Comparison of ENCODE assay signal across 1 cellular context in the genomic region with DNA sequence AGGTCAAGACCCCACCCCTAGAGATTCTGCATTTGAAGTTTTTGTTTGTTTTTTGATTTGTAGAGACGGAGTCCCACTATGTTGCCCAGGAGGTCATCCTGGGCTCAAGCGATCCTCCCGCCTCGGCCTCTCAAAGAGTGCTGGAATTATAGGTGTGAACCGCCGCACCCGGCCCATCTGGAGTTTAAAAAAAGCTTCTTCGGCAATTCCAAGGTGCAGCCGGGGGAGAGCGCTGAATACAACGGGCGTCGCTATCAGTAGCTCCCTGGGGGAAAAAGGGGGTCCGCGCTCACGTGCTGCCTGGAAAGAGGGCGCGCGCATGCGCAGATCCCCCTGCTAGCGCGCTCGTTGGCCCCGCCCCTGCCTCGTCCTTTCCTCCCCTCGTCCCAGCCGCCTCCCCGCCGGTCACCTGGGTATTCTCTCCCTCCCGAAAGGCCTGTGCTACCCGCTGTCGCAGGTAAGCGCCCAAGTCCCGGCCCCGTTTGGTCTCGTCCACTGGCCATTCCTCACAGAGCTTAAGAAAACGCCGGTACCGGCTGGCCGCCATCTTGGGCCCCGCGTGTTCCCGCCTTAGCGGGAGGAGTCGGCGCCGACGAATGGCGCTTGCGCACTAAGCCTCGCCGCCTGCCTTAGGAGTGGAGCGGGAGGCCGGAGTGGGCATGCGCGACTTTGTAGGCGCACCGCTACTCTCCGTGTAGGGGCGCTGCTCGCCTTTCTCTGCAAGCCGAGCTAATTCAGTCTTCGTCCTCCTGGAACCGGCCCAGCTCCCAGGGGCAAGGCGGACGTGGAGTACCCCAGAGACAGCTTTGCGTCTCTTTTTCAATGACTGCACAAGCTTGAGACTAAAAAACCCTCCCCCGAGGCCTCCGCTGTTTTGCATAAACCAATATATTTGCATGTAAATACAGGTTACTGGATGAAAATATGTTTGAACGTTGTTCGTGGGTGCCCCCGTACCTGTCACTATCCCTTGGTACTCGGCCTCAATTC.
TF ChIP-seq lines count a peak whose summit lies in the region.

TSS of gene UQCC2 (minus strand) at position 561 of the 990 bp plus-strand sequence. CDS start at position 547, 14 bp downstream.

TF ChIP-seq in HepG2, 621 proteins besides CTCF, POLR2A, EP300 and RAD21 (continued from another document and continues in another):
- TF ChIP-seq ATF3 (CRISPR knock-in tag; IDR thresholded peaks at IDR 0.05), result peak; percentile 60; the same call in 1 of the 2 replicates
- TF ChIP-seq NFRKB (IDR thresholded peaks at IDR 0.05), result no peak
- TF ChIP-seq, protein P1, sequence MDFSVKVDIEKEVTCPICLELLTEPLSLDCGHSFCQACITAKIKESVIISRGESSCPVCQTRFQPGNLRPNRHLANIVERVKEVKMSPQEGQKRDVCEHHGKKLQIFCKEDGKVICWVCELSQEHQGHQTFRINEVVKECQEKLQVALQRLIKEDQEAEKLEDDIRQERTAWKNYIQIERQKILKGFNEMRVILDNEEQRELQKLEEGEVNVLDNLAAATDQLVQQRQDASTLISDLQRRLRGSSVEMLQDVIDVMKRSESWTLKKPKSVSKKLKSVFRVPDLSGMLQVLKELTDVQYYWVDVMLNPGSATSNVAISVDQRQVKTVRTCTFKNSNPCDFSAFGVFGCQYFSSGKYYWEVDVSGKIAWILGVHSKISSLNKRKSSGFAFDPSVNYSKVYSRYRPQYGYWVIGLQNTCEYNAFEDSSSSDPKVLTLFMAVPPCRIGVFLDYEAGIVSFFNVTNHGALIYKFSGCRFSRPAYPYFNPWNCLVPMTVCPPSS (IDR thresholded peaks at IDR 0.05), result no peak
- TF ChIP-seq, protein P2, sequence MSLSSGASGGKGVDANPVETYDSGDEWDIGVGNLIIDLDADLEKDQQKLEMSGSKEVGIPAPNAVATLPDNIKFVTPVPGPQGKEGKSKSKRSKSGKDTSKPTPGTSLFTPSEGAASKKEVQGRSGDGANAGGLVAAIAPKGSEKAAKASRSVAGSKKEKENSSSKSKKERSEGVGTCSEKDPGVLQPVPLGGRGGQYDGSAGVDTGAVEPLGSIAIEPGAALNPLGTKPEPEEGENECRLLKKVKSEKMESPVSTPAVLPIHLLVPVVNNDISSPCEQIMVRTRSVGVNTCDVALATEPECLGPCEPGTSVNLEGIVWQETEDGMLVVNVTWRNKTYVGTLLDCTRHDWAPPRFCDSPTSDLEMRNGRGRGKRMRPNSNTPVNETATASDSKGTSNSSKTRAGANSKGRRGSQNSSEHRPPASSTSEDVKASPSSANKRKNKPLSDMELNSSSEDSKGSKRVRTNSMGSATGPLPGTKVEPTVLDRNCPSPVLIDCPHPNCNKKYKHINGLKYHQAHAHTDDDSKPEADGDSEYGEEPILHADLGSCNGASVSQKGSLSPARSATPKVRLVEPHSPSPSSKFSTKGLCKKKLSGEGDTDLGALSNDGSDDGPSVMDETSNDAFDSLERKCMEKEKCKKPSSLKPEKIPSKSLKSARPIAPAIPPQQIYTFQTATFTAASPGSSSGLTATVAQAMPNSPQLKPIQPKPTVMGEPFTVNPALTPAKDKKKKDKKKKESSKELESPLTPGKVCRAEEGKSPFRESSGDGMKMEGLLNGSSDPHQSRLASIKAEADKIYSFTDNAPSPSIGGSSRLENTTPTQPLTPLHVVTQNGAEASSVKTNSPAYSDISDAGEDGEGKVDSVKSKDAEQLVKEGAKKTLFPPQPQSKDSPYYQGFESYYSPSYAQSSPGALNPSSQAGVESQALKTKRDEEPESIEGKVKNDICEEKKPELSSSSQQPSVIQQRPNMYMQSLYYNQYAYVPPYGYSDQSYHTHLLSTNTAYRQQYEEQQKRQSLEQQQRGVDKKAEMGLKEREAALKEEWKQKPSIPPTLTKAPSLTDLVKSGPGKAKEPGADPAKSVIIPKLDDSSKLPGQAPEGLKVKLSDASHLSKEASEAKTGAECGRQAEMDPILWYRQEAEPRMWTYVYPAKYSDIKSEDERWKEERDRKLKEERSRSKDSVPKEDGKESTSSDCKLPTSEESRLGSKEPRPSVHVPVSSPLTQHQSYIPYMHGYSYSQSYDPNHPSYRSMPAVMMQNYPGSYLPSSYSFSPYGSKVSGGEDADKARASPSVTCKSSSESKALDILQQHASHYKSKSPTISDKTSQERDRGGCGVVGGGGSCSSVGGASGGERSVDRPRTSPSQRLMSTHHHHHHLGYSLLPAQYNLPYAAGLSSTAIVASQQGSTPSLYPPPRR (CRISPR knock-in tag; IDR thresholded peaks at IDR 0.05; ENCODE audit: borderline replicate concordance), result peak; percentile 59
- 0 out of 2 replicates have a peak, but pooled peaks have one; percentile 90 for TF ChIP-seq THYN1 (CRISPR knock-in tag; IDR thresholded peaks at IDR 0.05; ENCODE audit: borderline replicate concordance, low read depth)
- TF ChIP-seq GPN1 (CRISPR knock-in tag; IDR thresholded peaks at IDR 0.05; ENCODE audit: borderline replicate concordance), result peak; percentile 36; the same call in 1 of the 2 replicates
- TF ChIP-seq ZNF232 (CRISPR knock-in tag; IDR thresholded peaks at IDR 0.05; ENCODE audit: borderline replicate concordance), result peak; percentile 14; the same call in 1 of the 2 replicates
- peak; percentile 70; the same call in 1 of the 2 replicates for TF ChIP-seq ZSCAN22 (CRISPR knock-in tag; IDR thresholded peaks at IDR 0.05)
- TF ChIP-seq, protein P3, sequence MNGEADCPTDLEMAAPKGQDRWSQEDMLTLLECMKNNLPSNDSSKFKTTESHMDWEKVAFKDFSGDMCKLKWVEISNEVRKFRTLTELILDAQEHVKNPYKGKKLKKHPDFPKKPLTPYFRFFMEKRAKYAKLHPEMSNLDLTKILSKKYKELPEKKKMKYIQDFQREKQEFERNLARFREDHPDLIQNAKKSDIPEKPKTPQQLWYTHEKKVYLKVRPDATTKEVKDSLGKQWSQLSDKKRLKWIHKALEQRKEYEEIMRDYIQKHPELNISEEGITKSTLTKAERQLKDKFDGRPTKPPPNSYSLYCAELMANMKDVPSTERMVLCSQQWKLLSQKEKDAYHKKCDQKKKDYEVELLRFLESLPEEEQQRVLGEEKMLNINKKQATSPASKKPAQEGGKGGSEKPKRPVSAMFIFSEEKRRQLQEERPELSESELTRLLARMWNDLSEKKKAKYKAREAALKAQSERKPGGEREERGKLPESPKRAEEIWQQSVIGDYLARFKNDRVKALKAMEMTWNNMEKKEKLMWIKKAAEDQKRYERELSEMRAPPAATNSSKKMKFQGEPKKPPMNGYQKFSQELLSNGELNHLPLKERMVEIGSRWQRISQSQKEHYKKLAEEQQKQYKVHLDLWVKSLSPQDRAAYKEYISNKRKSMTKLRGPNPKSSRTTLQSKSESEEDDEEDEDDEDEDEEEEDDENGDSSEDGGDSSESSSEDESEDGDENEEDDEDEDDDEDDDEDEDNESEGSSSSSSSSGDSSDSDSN (CRISPR knock-in tag; IDR thresholded peaks at IDR 0.05), result peak; percentile 75
- peak; percentile 66 for TF ChIP-seq NCOA2 (CRISPR knock-in tag; IDR thresholded peaks at IDR 0.05)
- TF ChIP-seq HIC2 (CRISPR knock-in tag; IDR thresholded peaks at IDR 0.05; ENCODE audit: low read depth), result no peak
- no peak for TF ChIP-seq ZNF326 (CRISPR knock-in tag; IDR thresholded peaks at IDR 0.05; ENCODE audit: borderline replicate concordance)
- TF ChIP-seq MEIS2 (CRISPR knock-in tag; IDR thresholded peaks at IDR 0.05), result peak; percentile 28; the same call in 1 of the 2 replicates
- TF ChIP-seq HES4 (CRISPR knock-in tag; IDR thresholded peaks at IDR 0.05; ENCODE audit: borderline replicate concordance), result peak; percentile 64; the same call in 1 of the 2 replicates
- TF ChIP-seq ZBTB20 (CRISPR knock-in tag; IDR thresholded peaks at IDR 0.05; ENCODE audit: borderline replicate concordance, low read depth), result peak; percentile 91; the same call in 1 of the 2 replicates
- TF ChIP-seq BRCA1 (CRISPR knock-in tag; IDR thresholded peaks at IDR 0.05), result no peak
- TF ChIP-seq ZNF724P (CRISPR knock-in tag; IDR thresholded peaks at IDR 0.05; ENCODE audit: borderline replicate concordance), result peak; percentile 96
- TF ChIP-seq ZNF382 (CRISPR knock-in tag; IDR thresholded peaks at IDR 0.05; ENCODE audit: borderline replicate concordance), result no peak
- peak; percentile 81; the same call in 1 of the 2 replicates for TF ChIP-seq ZNF703 (CRISPR knock-in tag; IDR thresholded peaks at IDR 0.05; ENCODE audit: borderline replicate concordance)
- TF ChIP-seq DMAP1 (CRISPR knock-in tag; IDR thresholded peaks at IDR 0.05), result peak; percentile 99
- no peak for TF ChIP-seq RFX5 (IDR thresholded peaks at IDR 0.05; ENCODE audit: low read depth, low read length)
- TF ChIP-seq, protein P4, sequence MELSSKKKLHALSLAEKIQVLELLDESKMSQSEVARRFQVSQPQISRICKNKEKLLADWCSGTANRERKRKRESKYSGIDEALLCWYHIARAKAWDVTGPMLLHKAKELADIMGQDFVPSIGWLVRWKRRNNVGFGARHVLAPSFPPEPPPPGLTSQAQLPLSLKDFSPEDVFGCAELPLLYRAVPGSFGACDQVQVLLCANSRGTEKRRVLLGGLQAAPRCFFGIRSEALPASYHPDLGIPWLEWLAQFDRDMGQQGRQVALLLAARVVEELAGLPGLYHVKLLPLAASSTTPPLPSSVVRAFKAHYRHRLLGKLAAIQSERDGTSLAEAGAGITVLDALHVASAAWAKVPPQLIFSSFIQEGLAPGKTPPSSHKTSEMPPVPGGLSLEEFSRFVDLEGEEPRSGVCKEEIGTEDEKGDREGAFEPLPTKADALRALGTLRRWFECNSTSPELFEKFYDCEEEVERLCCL (CRISPR knock-in tag; IDR thresholded peaks at IDR 0.05; ENCODE audit: borderline replicate concordance), result peak; percentile 92
- TF ChIP-seq ZNF367 (CRISPR knock-in tag; IDR thresholded peaks at IDR 0.05; ENCODE audit: borderline replicate concordance), result 0 out of 2 replicates have a peak, but pooled peaks have one; percentile 41
- TF ChIP-seq MIXL1 (CRISPR knock-in tag; IDR thresholded peaks at IDR 0.05), result peak; percentile 67; the same call in 1 of the 2 replicates
- TF ChIP-seq HOXA7 (CRISPR knock-in tag; IDR thresholded peaks at IDR 0.05), result no peak
- TF ChIP-seq GMEB1 (CRISPR knock-in tag; IDR thresholded peaks at IDR 0.05; ENCODE audit: borderline replicate concordance), result peak; percentile 85
- TF ChIP-seq, protein P5, sequence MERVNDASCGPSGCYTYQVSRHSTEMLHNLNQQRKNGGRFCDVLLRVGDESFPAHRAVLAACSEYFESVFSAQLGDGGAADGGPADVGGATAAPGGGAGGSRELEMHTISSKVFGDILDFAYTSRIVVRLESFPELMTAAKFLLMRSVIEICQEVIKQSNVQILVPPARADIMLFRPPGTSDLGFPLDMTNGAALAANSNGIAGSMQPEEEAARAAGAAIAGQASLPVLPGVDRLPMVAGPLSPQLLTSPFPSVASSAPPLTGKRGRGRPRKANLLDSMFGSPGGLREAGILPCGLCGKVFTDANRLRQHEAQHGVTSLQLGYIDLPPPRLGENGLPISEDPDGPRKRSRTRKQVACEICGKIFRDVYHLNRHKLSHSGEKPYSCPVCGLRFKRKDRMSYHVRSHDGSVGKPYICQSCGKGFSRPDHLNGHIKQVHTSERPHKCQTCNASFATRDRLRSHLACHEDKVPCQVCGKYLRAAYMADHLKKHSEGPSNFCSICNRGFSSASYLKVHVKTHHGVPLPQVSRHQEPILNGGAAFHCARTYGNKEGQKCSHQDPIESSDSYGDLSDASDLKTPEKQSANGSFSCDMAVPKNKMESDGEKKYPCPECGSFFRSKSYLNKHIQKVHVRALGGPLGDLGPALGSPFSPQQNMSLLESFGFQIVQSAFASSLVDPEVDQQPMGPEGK (CRISPR knock-in tag; IDR thresholded peaks at IDR 0.05), result peak; percentile 77
- peak; percentile 33 for TF ChIP-seq DBP (CRISPR knock-in tag; IDR thresholded peaks at IDR 0.05; ENCODE audit: not compliant biosample characterization)
- TF ChIP-seq TAF15 (IDR thresholded peaks at IDR 0.05; ENCODE audit: low read depth, low read length, poor library complexity, severe bottlenecking), result no peak
- TF ChIP-seq, protein P6, sequence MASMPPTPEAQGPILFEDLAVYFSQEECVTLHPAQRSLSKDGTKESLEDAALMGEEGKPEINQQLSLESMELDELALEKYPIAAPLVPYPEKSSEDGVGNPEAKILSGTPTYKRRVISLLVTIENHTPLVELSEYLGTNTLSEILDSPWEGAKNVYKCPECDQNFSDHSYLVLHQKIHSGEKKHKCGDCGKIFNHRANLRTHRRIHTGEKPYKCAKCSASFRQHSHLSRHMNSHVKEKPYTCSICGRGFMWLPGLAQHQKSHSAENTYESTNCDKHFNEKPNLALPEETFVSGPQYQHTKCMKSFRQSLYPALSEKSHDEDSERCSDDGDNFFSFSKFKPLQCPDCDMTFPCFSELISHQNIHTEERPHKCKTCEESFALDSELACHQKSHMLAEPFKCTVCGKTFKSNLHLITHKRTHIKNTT (CRISPR knock-in tag; IDR thresholded peaks at IDR 0.05), result no peak
- peak; percentile 76 for TF ChIP-seq REPIN1 (CRISPR knock-in tag; IDR thresholded peaks at IDR 0.05; ENCODE audit: borderline replicate concordance, low read depth)
- peak; percentile 88; the same call in 1 of the 2 replicates for TF ChIP-seq ZNF136 (CRISPR knock-in tag; IDR thresholded peaks at IDR 0.05; ENCODE audit: low read depth)
- peak; percentile 76; the same call in 1 of the 2 replicates for TF ChIP-seq POLR2AphosphoS2 (IDR thresholded peaks at IDR 0.05; ENCODE audit: low read depth, low read length)
